15 cellular contexts compared by ENCODE assay signal in the genomic region with DNA sequence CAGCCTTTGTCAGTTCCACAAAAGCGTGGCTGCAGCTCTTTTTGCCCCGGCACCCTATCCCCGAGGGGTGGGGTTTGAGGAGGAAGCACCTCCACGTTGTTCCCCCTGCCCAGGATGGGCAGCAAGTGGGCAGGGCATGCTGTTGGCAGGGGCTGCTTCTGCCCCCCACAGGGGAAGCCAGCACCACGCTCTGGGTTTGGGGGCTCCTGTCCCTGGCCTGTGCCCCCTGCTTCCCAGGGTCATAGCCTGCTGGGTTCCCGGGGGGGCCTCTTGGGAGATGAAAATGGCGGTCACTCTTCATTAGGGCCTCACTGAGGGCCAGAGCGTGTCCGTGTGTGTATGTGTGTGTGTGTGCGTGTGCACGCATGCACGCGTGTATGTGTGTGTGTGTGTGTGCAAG. TPM values are rescaled to one million over a fixed set of nuclear protein-coding genes. Genes with fewer than 3 reads are reported as not detected.
DNase-seq lines count a peak whose midpoint lies in the region; ATAC-seq lines count a peak whose summit lies in the region.
"Had no signal": no experiment of that assay in that cellular context is flagged by ENCODE, and none has a peak within 500 bp of the region (broad histone marks: within the 10 kb centered on the region; RNA-seq: fewer than 3 reads in every experiment).

No MANE protein-coding gene starts in this region.

- CTCF ChIA-PET in activated CD8-positive, alpha-beta memory T cell treated with anti-CD3 and anti-CD28 coated beads, Interleukin-2, amount 10 ng/mL, durations not matched to agents 7 days and 5 days (lab: Charles Lee), result interaction anchor here (1.0 to 2.4 kb wide), 5 partner anchors 9 to 23 kb away, joined by 3 to 24 read pairs (median 7); a partner anchor contains a TSS
- CTCF ChIA-PET in T-cell (lab: Charles Lee), result interaction anchor here in 1 of 2 donors (0.7 kb wide), 1 partner anchor 23 kb away, joined by 3 read pairs; a partner anchor contains a TSS

- H3K4me3 Mint-ChIP-seq in activated CD8-positive, alpha-beta memory T cell treated with anti-CD3 and anti-CD28 coated beads, Interleukin-2, amount 10 ng/mL, durations not matched to agents 7 days and 5 days, result no peak overlapping the region
- peak overlapping the region in 1 of 3 donors; percentile 75 for H3K4me3 Mint-ChIP-seq in T-cell
- no peak overlapping the region for H3K4me3 Mint-ChIP-seq in stimulated activated naive B cell treated with anti-CD40 and anti-IgM and Interleukin-4, amounts not matched to agents 10 μg/mL and 1 μg/mL and 100 μg/mL, for 72 hours
- H3K4me3 Mint-ChIP-seq: nephron had no signal

- H3K27me3 Mint-ChIP-seq in activated CD8-positive, alpha-beta memory T cell treated with anti-CD3 and anti-CD28 coated beads, Interleukin-2, amount 10 ng/mL, durations not matched to agents 7 days and 5 days, result no peaks in the 10 kb centered on the region
- no peaks in the 10 kb centered on the region for H3K27me3 Mint-ChIP-seq in T-cell
- H3K27me3 Mint-ChIP-seq in stimulated activated naive B cell treated with anti-CD40 and anti-IgM and Interleukin-4, amounts not matched to agents 10 μg/mL and 1 μg/mL and 100 μg/mL, for 72 hours, result no peaks in the 10 kb centered on the region

- DNase-seq in activated CD8-positive, alpha-beta memory T cell treated with anti-CD3 and anti-CD28 coated beads, Interleukin-2, amount 10 ng/mL, durations not matched to agents 7 days and 5 days, result no peak
- no peak for DNase-seq in activated CD8-positive, alpha-beta memory T cell treated with anti-CD3 and anti-CD28 coated beads, Interleukin-2, amount 50 U/mL, for 48 hours
- DNase-seq in T-cell (no peak), DMS153 (lab: John Stamatoyannopoulos, UW) (no peak), HT-29 (ENCODE audit: low spot score) (no peak)
- DNase-seq in stimulated activated naive B cell treated with anti-CD40 and anti-IgM and Interleukin-4, amounts not matched to agents 10 μg/mL and 1 μg/mL and 100 μg/mL, for 72 hours, result no peak
- DNase-seq: amniotic stem cell, GOT3, NCI-H2029, NCI-H69 had no signal

- POLR2A ChIA-PET in T-cell (lab: Charles Lee), result no interaction called here

- no peaks in the 10 kb centered on the region for H3K9me3 Mint-ChIP-seq in activated CD8-positive, alpha-beta memory T cell treated with anti-CD3 and anti-CD28 coated beads, Interleukin-2, amount 10 ng/mL, durations not matched to agents 7 days and 5 days (ENCODE audit: low read depth)
- no peaks in the 10 kb centered on the region for H3K9me3 Mint-ChIP-seq in T-cell
- H3K9me3 Mint-ChIP-seq in stimulated activated naive B cell treated with anti-CD40 and anti-IgM and Interleukin-4, amounts not matched to agents 10 μg/mL and 1 μg/mL and 100 μg/mL, for 72 hours, result no peaks in the 10 kb centered on the region
- H3K9me3 Mint-ChIP-seq: nephron had no signal

- H3K27ac Mint-ChIP-seq in activated CD8-positive, alpha-beta memory T cell treated with anti-CD3 and anti-CD28 coated beads, Interleukin-2, amount 10 ng/mL, durations not matched to agents 7 days and 5 days, result peak overlapping the region; percentile 83
- H3K27ac Mint-ChIP-seq in T-cell, result peak overlapping the region; percentile 93
- H3K27ac Mint-ChIP-seq in stimulated activated naive B cell treated with anti-CD40 and anti-IgM and Interleukin-4, amounts not matched to agents 10 μg/mL and 1 μg/mL and 100 μg/mL, for 72 hours, result peak overlapping the region; percentile 81
- H3K27ac Mint-ChIP-seq: nephron had no signal

- no peak for ATAC-seq in activated CD8-positive, alpha-beta memory T cell treated with anti-CD3 and anti-CD28 coated beads, Interleukin-2, amount 10 ng/mL, durations not matched to agents 7 days and 5 days
- ATAC-seq in T-cell (replicated peaks in 1 of 4) (no peak), esophagus mucosa (peak; percentile 8), GM21723 (IDR thresholded peaks at IDR 0.05; ENCODE audit: unreplicated experiment) (no peak)
- no peak for ATAC-seq in stimulated activated naive B cell treated with anti-CD40 and anti-IgM and Interleukin-4, amounts not matched to agents 10 μg/mL and 1 μg/mL and 100 μg/mL, for 72 hours (replicated peaks)
- ATAC-seq: gastroesophageal sphincter, SK-N-SH treated with all-trans-retinoic acid at 6 μM for 48 hours had no signal

- peaks cover 89% of the 10 kb centered on the region for H3K4me1 Mint-ChIP-seq in activated CD8-positive, alpha-beta memory T cell treated with anti-CD3 and anti-CD28 coated beads, Interleukin-2, amount 10 ng/mL, durations not matched to agents 7 days and 5 days
- peaks cover 68 to 90% (median 84%) of the 10 kb centered on the region in 3 donors for H3K4me1 Mint-ChIP-seq in T-cell
- H3K4me1 Mint-ChIP-seq in stimulated activated naive B cell treated with anti-CD40 and anti-IgM and Interleukin-4, amounts not matched to agents 10 μg/mL and 1 μg/mL and 100 μg/mL, for 72 hours, result peaks cover 29 to 66% of the 10 kb centered on the region in 2 donors

- peaks cover 41% of the 10 kb centered on the region for H3K36me3 Mint-ChIP-seq in activated CD8-positive, alpha-beta memory T cell treated with anti-CD3 and anti-CD28 coated beads, Interleukin-2, amount 10 ng/mL, durations not matched to agents 7 days and 5 days
- peaks cover 26% of the 10 kb centered on the region for H3K36me3 Mint-ChIP-seq in T-cell
- peaks cover 29 to 68% of the 10 kb centered on the region in 2 donors for H3K36me3 Mint-ChIP-seq in stimulated activated naive B cell treated with anti-CD40 and anti-IgM and Interleukin-4, amounts not matched to agents 10 μg/mL and 1 μg/mL and 100 μg/mL, for 72 hours

RNA-seq across cellular contexts. Expression of a gene that starts 22.8 kb away (rescaled TPM):
- 100 to 1,000 TPM; 208 to 239 TPM for total RNA-seq in activated CD8-positive, alpha-beta memory T cell treated with anti-CD3 and anti-CD28 coated beads, Interleukin-2, amount 10 ng/mL, durations not matched to agents 7 days and 5 days
- total RNA-seq in T-cell (100 to 1,000 TPM in 4 of 5 donors, 10 to 100 TPM in 1; 97.2 to 157 (median 122) TPM), esophagus mucosa (50.0 TPM)
- 266 and 279 TPM in 2 replicates for total RNA-seq in HT-29 (2014; rRNA removed; shearing (Covaris generic))

RNA-seq across cellular contexts. Expression of a gene that starts 39.1 kb away (rescaled TPM):
- 1,000 to 10,000 TPM in 1 of 2 experiments, 100 to 1,000 TPM in 1; 831 to 1,130 TPM for total RNA-seq in activated CD8-positive, alpha-beta memory T cell treated with anti-CD3 and anti-CD28 coated beads, Interleukin-2, amount 10 ng/mL, durations not matched to agents 7 days and 5 days
- total RNA-seq in T-cell, result 1,000 to 10,000 TPM; 1,638 to 2,124 (median 1,743) TPM
- total RNA-seq in esophagus mucosa, result 1,222 TPM
- total RNA-seq in HT-29 (2014; rRNA removed; shearing (Covaris generic)), result 2,011 and 2,221 TPM in 2 replicates
